In the genomic region with DNA sequence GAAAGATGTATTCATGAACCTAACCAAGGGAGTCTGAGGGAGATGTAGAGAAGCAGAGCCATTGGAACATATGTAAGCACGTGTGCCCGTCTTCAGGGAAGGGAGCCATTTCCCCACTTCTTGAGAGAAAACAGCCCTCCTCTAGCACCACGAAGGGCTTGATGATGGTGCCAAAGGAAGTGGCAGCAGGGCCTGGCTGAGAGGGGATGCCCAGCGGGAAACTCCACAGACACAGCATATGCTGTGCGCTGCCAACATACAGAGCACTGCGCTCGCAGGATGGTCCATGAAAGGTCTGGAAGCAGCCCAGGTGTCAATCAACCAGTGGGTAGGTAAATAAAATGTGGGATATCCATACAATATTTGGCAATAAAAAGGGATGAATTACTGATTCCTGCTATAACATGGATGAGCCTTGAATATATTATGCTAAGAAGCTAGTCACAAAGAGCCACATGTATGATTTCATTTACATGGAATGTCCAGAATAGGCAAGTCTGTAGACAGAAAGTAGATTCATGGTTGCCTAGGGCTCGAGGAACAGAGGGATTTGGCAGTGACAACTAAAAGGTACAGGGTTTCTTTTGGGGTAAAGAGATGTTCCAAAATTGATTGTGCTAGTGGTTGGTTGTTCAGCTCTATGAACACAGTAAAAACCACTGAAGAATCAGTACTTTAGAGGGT, we compare ENCODE assay signal across 29 cellular contexts. TPM values are rescaled to one million over a fixed set of nuclear protein-coding genes. Genes with fewer than 3 reads are reported as not detected.
DNase-seq lines count a peak whose midpoint lies in the region; ATAC-seq and TF ChIP-seq lines count a peak whose summit lies in the region.
"Had no signal": no experiment of that assay in that cellular context is flagged by ENCODE, and none has a peak within 500 bp of the region (broad histone marks: within the 10 kb centered on the region; RNA-seq: fewer than 3 reads in every experiment).

No MANE protein-coding gene starts in this region.

- intact Hi-C loops in activated naive CD4-positive, alpha-beta T cell treated with anti-CD3 and anti-CD28 coated beads for 36 hours (cut with micrococcal nuclease), result no loop called here

- no peaks in the 10 kb centered on the region for H3K9me3 Mint-ChIP-seq in activated naive CD4-positive, alpha-beta T cell treated with anti-CD3 and anti-CD28 coated beads, Interleukin-2, amount 50 U/mL, for 24 hours
- no peaks in the 10 kb centered on the region for H3K9me3 Mint-ChIP-seq in activated naive CD4-positive, alpha-beta T cell treated with anti-CD3 and anti-CD28 coated beads for 36 hours
- peaks cover 0 to 4% (median 0%) of the 10 kb centered on the region in 5 experiments for H3K9me3 Mint-ChIP-seq in brain
- H3K9me3 Mint-ChIP-seq: activated naive CD8-positive, alpha-beta T cell treated with anti-CD3 and anti-CD28 coated beads, Interleukin-2, amount 10 ng/mL, durations not matched to agents 7 days and 5 days; stimulated activated naive B cell treated with anti-CD40 and anti-IgM and Interleukin-4, amounts not matched to agents 10 μg/mL and 1 μg/mL and 100 μg/mL, for 72 hours had no signal

- TF ChIP-seq CTCF in brain (conservative IDR thresholded peaks at IDR 0.05) (no peak), foreskin keratinocyte (conservative IDR thresholded peaks at IDR 0.05) (no peak)

- ATAC-seq in foreskin keratinocyte, result peak; percentile 49
- ATAC-seq: activated CD4-positive, alpha-beta T cell treated with anti-CD3 and anti-CD28 coated beads for 36 hours; gastrocnemius medialis; GM12878; psoas muscle; stimulated activated naive B cell treated with anti-CD40 and anti-IgM and Interleukin-4, amounts not matched to agents 10 μg/mL and 1 μg/mL and 100 μg/mL, for 72 hours had no signal

- H3K4me3 Mint-ChIP-seq in activated naive CD4-positive, alpha-beta T cell treated with anti-CD3 and anti-CD28 coated beads, Interleukin-2, amount 50 U/mL, for 24 hours, result no peak overlapping the region
- no peak overlapping the region for H3K4me3 Mint-ChIP-seq in activated naive CD4-positive, alpha-beta T cell treated with anti-CD3 and anti-CD28 coated beads for 36 hours
- peak overlapping the region in 2 of 5 experiments; percentile 21 to 27 for H3K4me3 Mint-ChIP-seq in brain
- H3K4me3 Mint-ChIP-seq: activated CD4-positive, alpha-beta T cell treated with anti-CD3 and anti-CD28 coated beads for 36 hours; activated naive CD8-positive, alpha-beta T cell treated with anti-CD3 and anti-CD28 coated beads, Interleukin-2, amount 10 ng/mL, durations not matched to agents 7 days and 5 days; stimulated activated naive B cell treated with anti-CD40 and anti-IgM and Interleukin-4, amounts not matched to agents 10 μg/mL and 1 μg/mL and 100 μg/mL, for 72 hours had no signal

- DNase-seq in activated naive CD4-positive, alpha-beta T cell treated with anti-CD3 and anti-CD28 coated beads for 36 hours, result no peak
- DNase-seq in foreskin keratinocyte (peak; percentile 60 to 79), NCI-H1694 treated with DMSO at 0.1 percent for 48 hours (lab: John Stamatoyannopoulos, UW) (no peak), NCI-H82 (lab: John Stamatoyannopoulos, UW) (no peak), NCI-H2029 (lab: John Stamatoyannopoulos, UW) (no peak)
- DNase-seq in activated CD4-positive, alpha-beta T cell treated with anti-CD3 and anti-CD28 coated beads for 1 hour, result no peak
- DNase-seq: activated CD4-positive, alpha-beta T cell treated with anti-CD3 and anti-CD28 coated beads for 36 hours; activated naive CD8-positive, alpha-beta T cell treated with anti-CD3 and anti-CD28 coated beads, Interleukin-2, amount 10 ng/mL, durations not matched to agents 7 days and 5 days; BE2C; DMS53; gastrocnemius medialis; Karpas-422; kidney; NCI-H1930; NCI-H226; psoas muscle; SHP77 treated with DMSO at 0.1 percent for 48 hours; stimulated activated naive B cell treated with anti-CD40 and anti-IgM and Interleukin-4, amounts not matched to agents 10 μg/mL and 1 μg/mL and 100 μg/mL, for 72 hours had no signal

- H3K27ac Mint-ChIP-seq in activated naive CD4-positive, alpha-beta T cell treated with anti-CD3 and anti-CD28 coated beads, Interleukin-2, amount 50 U/mL, for 24 hours, result peak overlapping the region; percentile 14
- no peak overlapping the region for H3K27ac Mint-ChIP-seq in activated naive CD4-positive, alpha-beta T cell treated with anti-CD3 and anti-CD28 coated beads for 36 hours
- H3K27ac Mint-ChIP-seq in brain, result peak overlapping the region in 4 of 5 experiments; percentile 32 to 98 (median 78)
- H3K27ac Mint-ChIP-seq: activated CD4-positive, alpha-beta T cell treated with anti-CD3 and anti-CD28 coated beads for 36 hours; activated naive CD8-positive, alpha-beta T cell treated with anti-CD3 and anti-CD28 coated beads, Interleukin-2, amount 10 ng/mL, durations not matched to agents 7 days and 5 days; stimulated activated naive B cell treated with anti-CD40 and anti-IgM and Interleukin-4, amounts not matched to agents 10 μg/mL and 1 μg/mL and 100 μg/mL, for 72 hours had no signal

- H3K27me3 ChIP-seq in foreskin keratinocyte, result peaks cover 3% of the 10 kb centered on the region
- H3K27me3 ChIP-seq: BE2C, gastrocnemius medialis had no signal

- no peak overlapping the region for H3K27ac ChIP-seq in foreskin keratinocyte
- H3K27ac ChIP-seq: cardiac muscle cell, epithelial cell of prostate, gastrocnemius medialis, neutrophil, psoas muscle, thoracic aorta had no signal

- peaks cover 1% of the 10 kb centered on the region for H3K27me3 Mint-ChIP-seq in activated naive CD4-positive, alpha-beta T cell treated with anti-CD3 and anti-CD28 coated beads, Interleukin-2, amount 50 U/mL, for 24 hours
- no peaks in the 10 kb centered on the region for H3K27me3 Mint-ChIP-seq in activated naive CD4-positive, alpha-beta T cell treated with anti-CD3 and anti-CD28 coated beads for 36 hours (ENCODE audit: low read depth)
- peaks cover 10% of the 10 kb centered on the region for H3K27me3 Mint-ChIP-seq in brain
- H3K27me3 Mint-ChIP-seq: stimulated activated naive B cell treated with anti-CD40 and anti-IgM and Interleukin-4, amounts not matched to agents 10 μg/mL and 1 μg/mL and 100 μg/mL, for 72 hours had no signal

- CTCF ChIA-PET in activated naive CD4-positive, alpha-beta T cell treated with anti-CD3 and anti-CD28 coated beads for 36 hours (lab: Charles Lee), result no interaction called here

- H3K36me3 Mint-ChIP-seq in activated naive CD4-positive, alpha-beta T cell treated with anti-CD3 and anti-CD28 coated beads, Interleukin-2, amount 50 U/mL, for 24 hours, result no peaks in the 10 kb centered on the region
- no peaks in the 10 kb centered on the region for H3K36me3 Mint-ChIP-seq in activated naive CD4-positive, alpha-beta T cell treated with anti-CD3 and anti-CD28 coated beads for 36 hours (ENCODE audit: low read depth)
- no peaks in the 10 kb centered on the region for H3K36me3 Mint-ChIP-seq in brain
- H3K36me3 Mint-ChIP-seq: activated naive CD8-positive, alpha-beta T cell treated with anti-CD3 and anti-CD28 coated beads, Interleukin-2, amount 10 ng/mL, durations not matched to agents 7 days and 5 days; stimulated activated naive B cell treated with anti-CD40 and anti-IgM and Interleukin-4, amounts not matched to agents 10 μg/mL and 1 μg/mL and 100 μg/mL, for 72 hours had no signal

- peaks cover 6% of the 10 kb centered on the region for H3K4me1 ChIP-seq in foreskin keratinocyte
- H3K4me1 ChIP-seq: BE2C had no signal

- peaks cover 18% of the 10 kb centered on the region for H3K4me1 Mint-ChIP-seq in activated naive CD4-positive, alpha-beta T cell treated with anti-CD3 and anti-CD28 coated beads, Interleukin-2, amount 50 U/mL, for 24 hours
- peaks cover 17% of the 10 kb centered on the region for H3K4me1 Mint-ChIP-seq in activated naive CD4-positive, alpha-beta T cell treated with anti-CD3 and anti-CD28 coated beads for 36 hours (ENCODE audit: low read depth)
- peaks cover 90% of the 10 kb centered on the region for H3K4me1 Mint-ChIP-seq in brain

RNA-seq across cellular contexts. Expression of gene TMEM247, which starts 16.1 kb away (rescaled TPM):
- not detected for total RNA-seq in activated naive CD4-positive, alpha-beta T cell treated with anti-CD3 and anti-CD28 coated beads for 36 hours
- polyA plus RNA-seq in brain (ENCODE audit: insufficient read depth, low read depth, low replicate concordance) (not detected), foreskin keratinocyte (not detected in 2 replicates)
- total RNA-seq in foreskin keratinocyte, result not detected in 2 replicates
- total RNA-seq: A172; activated CD4-positive, alpha-beta T cell treated with anti-CD3 and anti-CD28 coated beads for 36 hours; activated naive CD8-positive, alpha-beta T cell treated with anti-CD3 and anti-CD28 coated beads, Interleukin-2, amount 10 ng/mL, durations not matched to agents 7 days and 5 days; cardiac muscle cell; dermis microvascular lymphatic vessel endothelial cell; gastrocnemius medialis; GM12878; kidney; lung; psoas muscle; skeletal muscle tissue; thoracic aorta had no signal
- polyA plus RNA-seq: cardiac muscle cell, GM12878, lung, psoas muscle had no signal

RNA-seq across cellular contexts. Expression of gene RHOQ, which starts 46.8 kb away (rescaled TPM):
- 10 to 100 TPM in 1 of 2 experiments, 1 to 10 TPM in 1; 7.7 to 10.2 TPM for total RNA-seq in activated naive CD4-positive, alpha-beta T cell treated with anti-CD3 and anti-CD28 coated beads for 36 hours
- polyA plus RNA-seq in brain (ENCODE audit: insufficient read depth, low read depth, low replicate concordance), result 17.0 TPM
- total RNA-seq in foreskin keratinocyte, result 23.9 and 32.2 TPM in 2 replicates
- 14.8 and 16.3 TPM in 2 replicates for polyA plus RNA-seq in foreskin keratinocyte

RNA-seq across cellular contexts. Expression of gene ATP6V1E2, which starts 46.9 kb away (rescaled TPM):
- total RNA-seq in activated naive CD4-positive, alpha-beta T cell treated with anti-CD3 and anti-CD28 coated beads for 36 hours, result 10 to 100 TPM; 14.9 to 17.1 TPM
- polyA plus RNA-seq in brain (ENCODE audit: insufficient read depth, low read depth, low replicate concordance), result 8.1 TPM
- 7.1 and 8.3 TPM in 2 replicates for total RNA-seq in foreskin keratinocyte
- polyA plus RNA-seq in foreskin keratinocyte, result 4.1 and 5.0 TPM in 2 replicates

Comparison
In these comparisons a context has a peak if more than half of its experiments do, and no peak if none do; other contexts are left out.
1. DNase-seq: peak in foreskin keratinocyte (2 of 2); none in activated naive CD4-positive, alpha-beta T cell treated with anti-CD3 and anti-CD28 coated beads for 36 hours (single experiment), NCI-H1694 treated with DMSO at 0.1 percent for 48 hours (single experiment), NCI-H82 (single experiment), activated CD4-positive, alpha-beta T cell treated with anti-CD3 and anti-CD28 coated beads for 1 hour (single experiment) and NCI-H2029 (single experiment).